ENCODE assay signal across 16 cellular contexts in the genomic region with DNA sequence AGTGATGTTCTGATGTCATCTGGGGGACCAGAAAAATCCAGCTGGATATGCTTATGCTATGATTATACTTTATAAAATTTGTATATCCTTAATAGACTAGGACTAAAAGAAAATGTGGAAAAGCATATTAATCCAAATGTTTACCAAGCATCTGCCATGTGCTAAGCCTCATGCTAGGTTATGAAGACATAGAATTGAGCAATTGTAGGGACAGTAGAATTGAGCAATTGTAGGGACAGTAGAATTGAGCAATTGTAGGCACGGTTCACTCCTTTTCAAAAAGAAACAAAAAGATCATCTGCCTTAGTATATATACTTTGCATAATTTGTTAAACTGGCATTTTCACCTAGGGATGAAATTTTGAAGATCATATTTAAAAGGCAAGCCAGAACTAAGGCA. TPM values are rescaled to one million over a fixed set of nuclear protein-coding genes. Genes with fewer than 3 reads are reported as not detected.
DNase-seq lines count a peak whose midpoint lies in the region; ATAC-seq and TF ChIP-seq lines count a peak whose summit lies in the region.
"Had no signal": no experiment of that assay in that cellular context is flagged by ENCODE, and none has a peak within 500 bp of the region (broad histone marks: within the 10 kb centered on the region; RNA-seq: fewer than 3 reads in every experiment).

No MANE protein-coding gene starts in this region.

- H3K4me3 ChIP-seq in BE2C (ENCODE audit: low read depth, low read length), result no peak overlapping the region
- H3K4me3 ChIP-seq: coronary artery, suprapubic skin had no signal

- H3K27me3 Mint-ChIP-seq in WTC11 (ENCODE audit: low read depth) (no peaks in the 10 kb centered on the region), chondrocyte (ENCODE audit: low read depth) (no peaks in the 10 kb centered on the region)
- H3K27me3 Mint-ChIP-seq: activated CD4-positive, alpha-beta memory T cell treated with anti-CD3 and anti-CD28 coated beads, Interleukin-2, amount 10 ng/mL, durations not matched to agents 7 days and 5 days had no signal

- no peaks in the 10 kb centered on the region for H3K27me3 ChIP-seq in BE2C
- H3K27me3 ChIP-seq: suprapubic skin had no signal

- ATAC-seq in left ventricle myocardium superior (peak; percentile 74), WTC11 (no peak), left lobe of liver (peak; percentile 75)

- intact Hi-C loops in left ventricle myocardium superior (cut with micrococcal nuclease) (no loop called here), cardiac septum (cut with DNase I) (no loop called here)

- H3K36me3 Mint-ChIP-seq in WTC11 (peaks cover 10% of the 10 kb centered on the region), chondrocyte (ENCODE audit: low read depth) (peaks cover 21% of the 10 kb centered on the region)

- no peak overlapping the region for H3K27ac Mint-ChIP-seq in WTC11
- H3K27ac Mint-ChIP-seq in chondrocyte (ENCODE audit: unreplicated experiment), result no peak overlapping the region
- H3K27ac Mint-ChIP-seq: activated CD4-positive, alpha-beta memory T cell treated with anti-CD3 and anti-CD28 coated beads, Interleukin-2, amount 10 ng/mL, durations not matched to agents 7 days and 5 days had no signal

- CTCF ChIA-PET in WTC11 (lab: Charles Lee), result no interaction called here

- H3K9me3 Mint-ChIP-seq in WTC11 (no peaks in the 10 kb centered on the region), chondrocyte (ENCODE audit: low read depth) (no peaks in the 10 kb centered on the region)
- H3K9me3 Mint-ChIP-seq: activated CD4-positive, alpha-beta memory T cell treated with anti-CD3 and anti-CD28 coated beads, Interleukin-2, amount 10 ng/mL, durations not matched to agents 7 days and 5 days had no signal

- TF ChIP-seq CTCF in WTC11 (IDR thresholded peaks at IDR 0.05), result no peak
- no peak for TF ChIP-seq CTCF in chondrocyte (IDR thresholded peaks at IDR 0.05)
- no peak for TF ChIP-seq CTCF in BE2C (IDR thresholded peaks at IDR 0.05; ENCODE audit: low read depth, low read length)

- H3K36me3 ChIP-seq in BE2C, result no peaks in the 10 kb centered on the region

- no peaks in the 10 kb centered on the region for H3K4me1 Mint-ChIP-seq in WTC11
- H3K4me1 Mint-ChIP-seq in chondrocyte (ENCODE audit: low read depth), result peaks cover 14% of the 10 kb centered on the region

- POLR2A ChIA-PET in WTC11 (lab: Charles Lee), result no interaction called here

- H3K9me3 ChIP-seq in BE2C, result no peaks in the 10 kb centered on the region
- H3K9me3 ChIP-seq: suprapubic skin had no signal

- H3K4me1 ChIP-seq in BE2C, result no peaks in the 10 kb centered on the region

- DNase-seq in left ventricle myocardium superior (no peak), cardiac septum (ENCODE audit: low spot score) (no peak), WTC11 (ENCODE audit: low spot score) (no peak), left lobe of liver (ENCODE audit: low spot score) (no peak), chondrocyte (ENCODE audit: low spot score) (no peak), DMS 273 (lab: John Stamatoyannopoulos, UW; ENCODE audit: unreplicated experiment) (no peak), BE2C (no peak)
- DNase-seq in activated CD4-positive, alpha-beta T cell treated with anti-CD3 and anti-CD28 coated beads, Interleukin-2, amount 50 U/mL, for 1 hour, result no peak
- DNase-seq: activated CD4-positive, alpha-beta memory T cell treated with anti-CD3 and anti-CD28 coated beads, Interleukin-2, amount 10 ng/mL, durations not matched to agents 7 days and 5 days; activated naive CD4-positive, alpha-beta T cell; head of caudate nucleus; NCI-H1417; NCI-H526 treated with DMSO at 0.1 percent for 48 hours; posterior cingulate gyrus had no signal

- H3K4me3 Mint-ChIP-seq in WTC11 (no peak overlapping the region), chondrocyte (ENCODE audit: unreplicated experiment) (no peak overlapping the region)
- H3K4me3 Mint-ChIP-seq: activated CD4-positive, alpha-beta memory T cell treated with anti-CD3 and anti-CD28 coated beads, Interleukin-2, amount 10 ng/mL, durations not matched to agents 7 days and 5 days had no signal

TF ChIP-seq in WTC11, 78 proteins besides CTCF, POLR2A, EP300 and RAD21:
- TF ChIP-seq, protein P1, sequence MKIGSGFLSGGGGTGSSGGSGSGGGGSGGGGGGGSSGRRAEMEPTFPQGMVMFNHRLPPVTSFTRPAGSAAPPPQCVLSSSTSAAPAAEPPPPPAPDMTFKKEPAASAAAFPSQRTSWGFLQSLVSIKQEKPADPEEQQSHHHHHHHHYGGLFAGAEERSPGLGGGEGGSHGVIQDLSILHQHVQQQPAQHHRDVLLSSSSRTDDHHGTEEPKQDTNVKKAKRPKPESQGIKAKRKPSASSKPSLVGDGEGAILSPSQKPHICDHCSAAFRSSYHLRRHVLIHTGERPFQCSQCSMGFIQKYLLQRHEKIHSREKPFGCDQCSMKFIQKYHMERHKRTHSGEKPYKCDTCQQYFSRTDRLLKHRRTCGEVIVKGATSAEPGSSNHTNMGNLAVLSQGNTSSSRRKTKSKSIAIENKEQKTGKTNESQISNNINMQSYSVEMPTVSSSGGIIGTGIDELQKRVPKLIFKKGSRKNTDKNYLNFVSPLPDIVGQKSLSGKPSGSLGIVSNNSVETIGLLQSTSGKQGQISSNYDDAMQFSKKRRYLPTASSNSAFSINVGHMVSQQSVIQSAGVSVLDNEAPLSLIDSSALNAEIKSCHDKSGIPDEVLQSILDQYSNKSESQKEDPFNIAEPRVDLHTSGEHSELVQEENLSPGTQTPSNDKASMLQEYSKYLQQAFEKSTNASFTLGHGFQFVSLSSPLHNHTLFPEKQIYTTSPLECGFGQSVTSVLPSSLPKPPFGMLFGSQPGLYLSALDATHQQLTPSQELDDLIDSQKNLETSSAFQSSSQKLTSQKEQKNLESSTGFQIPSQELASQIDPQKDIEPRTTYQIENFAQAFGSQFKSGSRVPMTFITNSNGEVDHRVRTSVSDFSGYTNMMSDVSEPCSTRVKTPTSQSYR (CRISPR knock-in tag; IDR thresholded peaks at IDR 0.05), result no peak
- TF ChIP-seq, protein P2, sequence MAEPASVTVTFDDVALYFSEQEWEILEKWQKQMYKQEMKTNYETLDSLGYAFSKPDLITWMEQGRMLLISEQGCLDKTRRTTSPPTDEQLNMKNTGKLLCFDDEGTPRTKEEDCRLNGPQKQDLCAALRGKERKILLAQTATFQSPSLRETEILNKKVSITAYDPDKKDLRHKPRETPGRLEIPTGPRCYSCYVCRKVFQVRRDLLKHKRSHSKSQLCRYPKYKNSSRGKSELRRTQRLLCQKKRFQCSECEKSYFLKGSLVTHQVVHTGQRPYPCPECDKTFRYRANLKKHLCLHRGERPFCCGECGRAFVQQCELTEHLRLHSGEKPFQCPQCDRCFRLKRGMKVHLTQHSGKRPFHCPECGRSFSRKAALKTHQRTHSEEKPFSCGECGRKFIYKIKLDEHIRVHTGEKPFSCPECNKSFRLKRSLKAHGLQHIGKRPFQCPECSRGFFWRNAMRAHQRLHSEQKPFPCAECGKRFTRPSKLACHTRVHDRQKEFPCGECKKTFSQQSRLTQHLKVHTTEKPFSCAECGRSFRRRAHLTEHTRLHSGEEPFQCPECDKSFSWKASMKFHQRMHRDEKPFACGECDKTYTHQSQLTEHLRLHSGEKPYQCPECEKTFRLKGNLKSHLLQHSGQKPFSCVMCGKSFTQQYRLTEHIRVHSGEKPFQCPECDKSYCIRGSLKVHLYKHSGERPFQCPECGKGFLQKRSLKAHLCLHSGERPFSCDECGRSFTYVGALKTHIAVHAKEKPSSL (CRISPR knock-in tag; conservative IDR thresholded peaks at IDR 0.05), result no peak
- TF ChIP-seq GABPB1 (CRISPR knock-in tag; IDR thresholded peaks at IDR 0.05), result peak; percentile 61; the same call in 1 of the 2 replicates
- no peak for TF ChIP-seq ZNF317 (CRISPR knock-in tag; IDR thresholded peaks at IDR 0.05; ENCODE audit: borderline replicate concordance, low read depth)
- TF ChIP-seq ZNF416 (CRISPR knock-in tag; IDR thresholded peaks at IDR 0.05), result no peak
- no peak for TF ChIP-seq GTF2I (CRISPR knock-in tag; conservative IDR thresholded peaks at IDR 0.05)
- TF ChIP-seq, protein P3, sequence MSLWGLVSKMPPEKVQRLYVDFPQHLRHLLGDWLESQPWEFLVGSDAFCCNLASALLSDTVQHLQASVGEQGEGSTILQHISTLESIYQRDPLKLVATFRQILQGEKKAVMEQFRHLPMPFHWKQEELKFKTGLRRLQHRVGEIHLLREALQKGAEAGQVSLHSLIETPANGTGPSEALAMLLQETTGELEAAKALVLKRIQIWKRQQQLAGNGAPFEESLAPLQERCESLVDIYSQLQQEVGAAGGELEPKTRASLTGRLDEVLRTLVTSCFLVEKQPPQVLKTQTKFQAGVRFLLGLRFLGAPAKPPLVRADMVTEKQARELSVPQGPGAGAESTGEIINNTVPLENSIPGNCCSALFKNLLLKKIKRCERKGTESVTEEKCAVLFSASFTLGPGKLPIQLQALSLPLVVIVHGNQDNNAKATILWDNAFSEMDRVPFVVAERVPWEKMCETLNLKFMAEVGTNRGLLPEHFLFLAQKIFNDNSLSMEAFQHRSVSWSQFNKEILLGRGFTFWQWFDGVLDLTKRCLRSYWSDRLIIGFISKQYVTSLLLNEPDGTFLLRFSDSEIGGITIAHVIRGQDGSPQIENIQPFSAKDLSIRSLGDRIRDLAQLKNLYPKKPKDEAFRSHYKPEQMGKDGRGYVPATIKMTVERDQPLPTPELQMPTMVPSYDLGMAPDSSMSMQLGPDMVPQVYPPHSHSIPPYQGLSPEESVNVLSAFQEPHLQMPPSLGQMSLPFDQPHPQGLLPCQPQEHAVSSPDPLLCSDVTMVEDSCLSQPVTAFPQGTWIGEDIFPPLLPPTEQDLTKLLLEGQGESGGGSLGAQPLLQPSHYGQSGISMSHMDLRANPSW (CRISPR knock-in tag; conservative IDR thresholded peaks at IDR 0.05; ENCODE audit: low read depth), result no peak
- TF ChIP-seq, protein P4, sequence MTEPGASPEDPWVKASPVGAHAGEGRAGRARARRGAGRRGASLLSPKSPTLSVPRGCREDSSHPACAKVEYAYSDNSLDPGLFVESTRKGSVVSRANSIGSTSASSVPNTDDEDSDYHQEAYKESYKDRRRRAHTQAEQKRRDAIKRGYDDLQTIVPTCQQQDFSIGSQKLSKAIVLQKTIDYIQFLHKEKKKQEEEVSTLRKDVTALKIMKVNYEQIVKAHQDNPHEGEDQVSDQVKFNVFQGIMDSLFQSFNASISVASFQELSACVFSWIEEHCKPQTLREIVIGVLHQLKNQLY (CRISPR knock-in tag; IDR thresholded peaks at IDR 0.05), result no peak
- no peak for TF ChIP-seq ZNF671 (CRISPR knock-in tag; IDR thresholded peaks at IDR 0.05)
TF ChIP-seq in WTC11: peak in this region for 1.

RNA-seq across cellular contexts. Expression of a gene that starts 18.3 kb away (rescaled TPM):
- 26.3 TPM for total RNA-seq in left ventricle myocardium superior
- 23.5 TPM for total RNA-seq in cardiac septum
- 9.5 to 11.3 TPM (median 10.9 TPM) in 3 replicates for total RNA-seq in WTC11 (2021)
- total RNA-seq in left lobe of liver, result 12.8 TPM
- total RNA-seq in chondrocyte, result 12.3 to 17.4 TPM (median 12.7 TPM) in 3 replicates
- polyA plus RNA-seq in BE2C (2012; ENCODE audit: insufficient read depth, insufficient read length, low read depth), result 18.2 TPM
